Comparison of ENCODE assay signal across 9 cellular contexts in the genomic region with DNA sequence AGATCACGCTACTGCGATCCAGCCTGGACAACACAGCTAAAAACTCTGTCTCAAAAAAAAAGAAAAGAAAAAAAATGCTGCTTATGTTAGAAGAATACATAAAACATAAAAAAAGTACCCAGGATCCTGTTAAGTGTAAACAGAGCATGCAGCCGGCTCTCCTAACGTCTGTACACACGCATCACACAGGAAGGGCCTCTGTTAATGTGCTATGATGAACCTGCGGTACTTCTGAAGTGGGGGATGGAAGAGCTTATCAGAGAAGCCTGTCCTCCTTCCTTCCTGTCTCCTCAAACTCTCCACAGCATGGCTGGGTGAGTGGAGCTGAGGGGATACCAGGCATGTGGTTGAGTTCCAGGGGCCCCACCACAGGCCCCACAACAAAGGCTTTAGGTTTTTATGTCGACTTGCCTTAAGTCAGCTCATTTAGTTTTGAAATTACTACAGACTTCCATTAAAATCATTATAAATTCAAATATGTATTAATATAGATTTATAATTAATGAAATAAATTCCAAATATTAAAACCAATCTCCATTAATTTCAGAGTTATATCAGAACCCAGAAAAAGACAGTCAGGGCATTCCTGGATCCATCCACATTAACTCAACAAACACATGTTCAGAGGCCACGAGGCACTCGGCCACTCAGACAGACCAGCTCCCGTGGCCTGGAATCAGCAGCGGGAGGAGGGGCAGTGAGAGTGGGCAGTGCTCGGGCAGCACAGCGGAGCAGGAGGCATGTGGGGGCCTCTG. TPM values are rescaled to one million over a fixed set of nuclear protein-coding genes. Genes with fewer than 3 reads are reported as not detected.
A peak's percentile ranks its signal among the peaks of the same experiment; 100 is the strongest.
DNase-seq lines count a peak whose midpoint lies in the region; ATAC-seq and TF ChIP-seq lines count a peak whose summit lies in the region.
"Had no signal": no experiment of that assay in that cellular context is flagged by ENCODE, and none has a peak within 500 bp of the region (broad histone marks: within the 10 kb centered on the region; RNA-seq: fewer than 3 reads in every experiment).

No MANE protein-coding gene starts in this region.

- no peaks in the 10 kb centered on the region for H3K27me3 ChIP-seq in CD4-positive, alpha-beta T cell (ENCODE audit: control insufficient read depth, insufficient read depth, low read length)
- no peaks in the 10 kb centered on the region for H3K27me3 ChIP-seq in mesenchymal stem cell (ENCODE audit: control insufficient read depth in 1 of 2, insufficient read depth in 1 of 2, low read length in 2 of 2)
- H3K27me3 ChIP-seq: hepatocyte had no signal

- H3K4ac ChIP-seq in mesenchymal stem cell (ENCODE audit: low read depth in 1 of 2, low read length in 2 of 2): peak overlapping the region; percentile 35 to 44

- H3K27ac ChIP-seq in CD4-positive, alpha-beta T cell (ENCODE audit: low read depth, low read length): peak overlapping the region; percentile 46
- H3K27ac ChIP-seq in mesenchymal stem cell (ENCODE audit: low read length, poor library complexity, severe bottlenecking): no peak overlapping the region
- no peak overlapping the region for H3K27ac ChIP-seq in caudate nucleus (ENCODE audit: low read depth, low read length)
- H3K27ac ChIP-seq: hepatocyte had no signal

- peak in 9 of 10 experiments; percentile 44 to 86 (median 53) for DNase-seq in CD4-positive, alpha-beta T cell
- DNase-seq in T follicular helper cell (ENCODE audit: low read depth) (peak; percentile 72), activated T-cell treated with anti-CD3 and anti-CD28 coated beads for 4 hours (peak; percentile 37), mesenchymal stem cell (peak; percentile 67), type B pancreatic cell (ENCODE audit: extremely low spot score, unreplicated experiment) (no peak), caudate nucleus (lab: John Stamatoyannopoulos, UW) (no peak)

- peak overlapping the region; percentile 26 for H3K4me3 Mint-ChIP-seq in CD4-positive, alpha-beta T cell
- H3K4me3 Mint-ChIP-seq in type B pancreatic cell: no peak overlapping the region

- peak overlapping the region; percentile 68 for H2BK120ac ChIP-seq in mesenchymal stem cell (ENCODE audit: low read depth, low read length)

- no peak overlapping the region for H3K9ac ChIP-seq in mesenchymal stem cell (ENCODE audit: low read length)

- H3K9me3 ChIP-seq in CD4-positive, alpha-beta T cell (ENCODE audit: control insufficient read depth, low read length): no peaks in the 10 kb centered on the region
- H3K9me3 ChIP-seq in mesenchymal stem cell (ENCODE audit: control insufficient read depth, low read length): no peaks in the 10 kb centered on the region

- H2BK15ac ChIP-seq in mesenchymal stem cell (ENCODE audit: low read depth, poor library complexity, severe bottlenecking): no peak overlapping the region

- CTCF ChIA-PET in CD4-positive, alpha-beta T cell (lab: Charles Lee): interaction anchor here (0.7 to 2.3 kb wide), 5 partner anchors 11 to 171 kb away, joined by 3 to 6 read pairs (median 3); a partner anchor contains a TSS

- H3K36me3 Mint-ChIP-seq in CD4-positive, alpha-beta T cell (ENCODE audit: low read depth): peaks cover 6% of the 10 kb centered on the region
- peaks cover 8% of the 10 kb centered on the region for H3K36me3 Mint-ChIP-seq in type B pancreatic cell

- H2BK5ac ChIP-seq in mesenchymal stem cell (ENCODE audit: low read depth, low read length, poor library complexity, severe bottlenecking): no peak overlapping the region

- H3K4me1 Mint-ChIP-seq in CD4-positive, alpha-beta T cell (ENCODE audit: low read depth): peaks cover 54% of the 10 kb centered on the region
- H3K4me1 Mint-ChIP-seq in type B pancreatic cell (ENCODE audit: unreplicated experiment): peaks cover 10% of the 10 kb centered on the region

- WGBS in mesenchymal stem cell: 90% methylated on average over 7 of the region's 13 CpGs

- intact Hi-C loops in CD4-positive, alpha-beta T cell (cut with DNase I, micrococcal nuclease): loop anchor here in 1 of 2 experiments (2.0 to 10.0 kb wide), 4 partner anchors 16 to 94 kb away; no protein-coding TSS in a partner anchor

- no peak for TF ChIP-seq CTCF in CD4-positive, alpha-beta T cell (IDR thresholded peaks at IDR 0.05)
- TF ChIP-seq CTCF in type B pancreatic cell (conservative IDR thresholded peaks at IDR 0.05): no peak

- H3K14ac ChIP-seq in mesenchymal stem cell (ENCODE audit: low read length in 2 of 2): peak overlapping the region in 1 of 2 experiments; percentile 19

- H3K27me3 Mint-ChIP-seq in CD4-positive, alpha-beta T cell: no peaks in the 10 kb centered on the region
- H3K27me3 Mint-ChIP-seq in type B pancreatic cell: no peaks in the 10 kb centered on the region

- peak overlapping the region; percentile 84 for H3K27ac Mint-ChIP-seq in CD4-positive, alpha-beta T cell
- H3K27ac Mint-ChIP-seq in type B pancreatic cell: no peak overlapping the region

- H4K8ac ChIP-seq in mesenchymal stem cell (ENCODE audit: low read length): peak overlapping the region; percentile 49

- peak overlapping the region; percentile 80 to 84 for H2BK12ac ChIP-seq in mesenchymal stem cell (ENCODE audit: low read length in 2 of 2)

- peak; percentile 93 for ATAC-seq in CD4-positive, alpha-beta T cell (ENCODE audit: poor library complexity)
- ATAC-seq in GM19452 (IDR thresholded peaks at IDR 0.05; ENCODE audit: unreplicated experiment) (no peak), HG03095 (IDR thresholded peaks at IDR 0.05; ENCODE audit: unreplicated experiment) (no peak)

- no peak overlapping the region for H3K23ac ChIP-seq in mesenchymal stem cell (ENCODE audit: low read length in 2 of 2)

- POLR2A ChIA-PET in CD4-positive, alpha-beta T cell (lab: Charles Lee): interaction anchor here (0.6 to 2.1 kb wide), 26 partner anchors 11 to 769 kb away, joined by 3 to 17 read pairs (median 6); a partner anchor contains a TSS

- H3K18ac ChIP-seq in mesenchymal stem cell (ENCODE audit: low read depth in 1 of 2, low read length in 2 of 2): peak overlapping the region; percentile 18 to 83

- H2AFZ ChIP-seq in mesenchymal stem cell (ENCODE audit: low read depth, low read length): no peak overlapping the region
- H2AFZ ChIP-seq: hepatocyte had no signal

- H3K36me3 ChIP-seq in mesenchymal stem cell (ENCODE audit: control insufficient read depth in 1 of 2, insufficient read depth in 2 of 2, low read depth in 1 of 2, low read length in 2 of 2): peaks cover 38 to 44% of the 10 kb centered on the region in 2 experiments

- peaks cover 23% of the 10 kb centered on the region for H3K4me1 ChIP-seq in mesenchymal stem cell (ENCODE audit: control insufficient read depth, insufficient read depth, low read depth, low read length)

- no peak overlapping the region for H3K4me2 ChIP-seq in mesenchymal stem cell (ENCODE audit: low read length, poor library complexity, severe bottlenecking)
- H3K4me2 ChIP-seq: hepatocyte had no signal

- peaks cover 21% of the 10 kb centered on the region for H3K79me1 ChIP-seq in mesenchymal stem cell (replicated peaks; ENCODE audit: low read length, poor library complexity, severe bottlenecking)

- H2AK5ac ChIP-seq in mesenchymal stem cell (ENCODE audit: low read length, severe bottlenecking): no peak overlapping the region

- H4K91ac ChIP-seq in mesenchymal stem cell (ENCODE audit: low read length): peak overlapping the region; percentile 94

- H3K9me3 Mint-ChIP-seq in CD4-positive, alpha-beta T cell: no peaks in the 10 kb centered on the region
- H3K9me3 Mint-ChIP-seq in type B pancreatic cell: no peaks in the 10 kb centered on the region

- H3K4me3 ChIP-seq in mesenchymal stem cell (ENCODE audit: insufficient read depth in 1 of 2, low read depth in 1 of 2, low read length in 2 of 2): no peak overlapping the region
- H3K4me3 ChIP-seq: hepatocyte had no signal

RNA-seq across cellular contexts. Expression of a gene that starts 11.7 kb away (rescaled TPM):
- 100 to 1,000 TPM; 129 to 135 TPM for total RNA-seq in CD4-positive, alpha-beta T cell
- 20.2 TPM for polyA plus RNA-seq in mesenchymal stem cell (2013, experiment 1 of 2)
- 19.0 TPM for polyA plus RNA-seq in mesenchymal stem cell (2013, experiment 2 of 2)
- 33.5 and 58.7 TPM in 2 replicates for total RNA-seq in type B pancreatic cell (ENCODE audit: low replicate concordance)

RNA-seq across cellular contexts. Expression of a gene that starts 27.9 kb away (rescaled TPM):
- total RNA-seq in CD4-positive, alpha-beta T cell: 10 to 100 TPM; 93.4 to 99.0 TPM
- polyA plus RNA-seq in mesenchymal stem cell (2013, experiment 1 of 2): 217 TPM
- polyA plus RNA-seq in mesenchymal stem cell (2013, experiment 2 of 2): 200 TPM
- 27.8 and 29.8 TPM in 2 replicates for total RNA-seq in type B pancreatic cell (ENCODE audit: low replicate concordance)

Comparison
In these comparisons a context has a peak if more than half of its experiments do, and no peak if none do; other contexts are left out.
1. DNase-seq: peak in CD4-positive, alpha-beta T cell (9 of 10), T follicular helper cell (single experiment), activated T-cell treated with anti-CD3 and anti-CD28 coated beads for 4 hours (single experiment) and mesenchymal stem cell (single experiment); none in type B pancreatic cell (single experiment) and caudate nucleus (0 of 61).